Comparison of ENCODE assay signal across 22 cellular contexts in the genomic region with DNA sequence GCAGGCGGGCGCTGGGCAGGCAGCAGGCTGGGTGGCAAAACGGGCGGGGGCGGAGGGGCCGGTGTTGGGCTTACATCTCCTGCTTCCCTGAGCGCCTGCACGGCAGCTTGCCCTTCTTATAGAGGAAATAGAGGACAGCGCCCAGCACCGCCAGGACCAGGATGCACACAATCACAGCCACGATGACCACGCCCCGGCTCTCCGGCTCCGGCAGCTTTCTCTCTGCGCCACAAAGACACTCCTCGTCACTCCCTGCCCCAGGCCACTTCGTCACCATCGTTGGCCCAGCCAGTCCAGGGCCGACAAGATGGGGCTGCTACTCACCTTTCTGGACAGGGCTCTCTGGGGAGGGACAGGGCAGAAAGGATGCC. TPM values are rescaled to one million over a fixed set of nuclear protein-coding genes. Genes with fewer than 3 reads are reported as not detected.
A peak's percentile ranks its signal among the peaks of the same experiment; 100 is the strongest.
DNase-seq lines count a peak whose midpoint lies in the region; ATAC-seq and TF ChIP-seq lines count a peak whose summit lies in the region.
"Had no signal": no experiment of that assay in that cellular context is flagged by ENCODE, and none has a peak within 500 bp of the region (broad histone marks: within the 10 kb centered on the region; RNA-seq: fewer than 3 reads in every experiment).

No MANE protein-coding gene starts in this region.

- H3K36me3 ChIP-seq in H7 (replicated peaks; ENCODE audit: control insufficient read depth, insufficient read depth, low read length): peaks cover 10% of the 10 kb centered on the region
- peaks cover 28% of the 10 kb centered on the region for H3K36me3 ChIP-seq in endodermal cell (ENCODE audit: control insufficient read depth, insufficient read depth, low read length)
- H3K36me3 ChIP-seq in osteoblast (ENCODE audit: insufficient read depth, low read length): peaks cover 12% of the 10 kb centered on the region

- H3K4me3 Mint-ChIP-seq in endodermal cell (no peak overlapping the region), immature natural killer cell (no peak overlapping the region)
- H3K4me3 Mint-ChIP-seq: activated naive CD8-positive, alpha-beta T cell treated with anti-CD3 and anti-CD28 coated beads, Interleukin-2, amount 10 ng/mL, durations not matched to agents 7 days and 5 days had no signal

- H3K27me3 Mint-ChIP-seq in endodermal cell (ENCODE audit: insufficient read depth) (peaks cover 14% of the 10 kb centered on the region), immature natural killer cell (ENCODE audit: low read depth in 3 of 3) (peaks cover 2 to 8% (median 7%) of the 10 kb centered on the region in 3 donors)

- H3K79me2 ChIP-seq in osteoblast (ENCODE audit: insufficient read depth, low read length): no peaks in the 10 kb centered on the region

- ATAC-seq in HG02973 (IDR thresholded peaks at IDR 0.05; ENCODE audit: unreplicated experiment): no peak
- no peak for ATAC-seq in GM19351 (IDR thresholded peaks at IDR 0.05; ENCODE audit: unreplicated experiment)
- ATAC-seq: Right ventricle myocardium inferior had no signal

- no peak overlapping the region for H2AFZ ChIP-seq in osteoblast (ENCODE audit: low read length)

- TF ChIP-seq CTCF in endodermal cell (conservative IDR thresholded peaks at IDR 0.05) (no peak), osteoblast (IDR thresholded peaks at IDR 0.05; ENCODE audit: extremely low read depth, low read depth, low read length) (no peak)

- H3K4me1 Mint-ChIP-seq in endodermal cell: peaks cover 9% of the 10 kb centered on the region
- H3K4me1 Mint-ChIP-seq in immature natural killer cell: peaks cover 0 to 6% of the 10 kb centered on the region in 2 donors

- WGBS in endodermal cell (ENCODE audit: insufficient coverage in 1 of 2, insufficient read length in 1 of 2), 2 experiments: 95 to 100% methylated on average over 10 to 20 of the region's 20 CpGs

- no peak overlapping the region for H3K27ac Mint-ChIP-seq in endodermal cell
- no peak overlapping the region for H3K27ac Mint-ChIP-seq in immature natural killer cell
- H3K27ac Mint-ChIP-seq: activated naive CD8-positive, alpha-beta T cell treated with anti-CD3 and anti-CD28 coated beads, Interleukin-2, amount 10 ng/mL, durations not matched to agents 7 days and 5 days had no signal

- H3K4me1 ChIP-seq in endodermal cell (ENCODE audit: control insufficient read depth, insufficient read depth, low read length) (no peaks in the 10 kb centered on the region), osteoblast (ENCODE audit: insufficient read depth, low read length) (peaks cover 20% of the 10 kb centered on the region)

- H3K27me3 ChIP-seq in H7 (ENCODE audit: control insufficient read depth, insufficient read depth, low read length) (peaks cover 2% of the 10 kb centered on the region), endodermal cell (ENCODE audit: control insufficient read depth, insufficient read depth, low read length, poor library complexity, severe bottlenecking) (peaks cover 6% of the 10 kb centered on the region), osteoblast (ENCODE audit: insufficient read depth, low read length) (no peaks in the 10 kb centered on the region)

- no peak overlapping the region for H3K4me2 ChIP-seq in osteoblast (ENCODE audit: insufficient read depth, low read length)

- no peaks in the 10 kb centered on the region for H3K9me3 ChIP-seq in endodermal cell (ENCODE audit: control insufficient read depth, low read length)
- H3K9me3 ChIP-seq in osteoblast (ENCODE audit: low read depth, low read length): no peaks in the 10 kb centered on the region

- no peaks in the 10 kb centered on the region for H4K20me1 ChIP-seq in osteoblast (ENCODE audit: insufficient read depth, low read length)

- H3K27ac ChIP-seq in endodermal cell (ENCODE audit: low read depth, low read length) (no peak overlapping the region), osteoblast (ENCODE audit: low read depth, low read length) (no peak overlapping the region)
- H3K27ac ChIP-seq: C4-2B had no signal

- DNase-seq in H7 (peak; percentile 43), endodermal cell (peak; percentile 53), osteoblast (ENCODE audit: insufficient read length, low spot score, missing footprints) (peak; percentile 55), immature natural killer cell (no peak)
- DNase-seq: activated CD4-positive, alpha-beta T cell treated with anti-CD3 and anti-CD28 coated beads for 1 hour; activated naive CD8-positive, alpha-beta T cell treated with anti-CD3 and anti-CD28 coated beads, Interleukin-2, amount 10 ng/mL, durations not matched to agents 7 days and 5 days; effector memory CD4-positive, alpha-beta T cell; HCEC 1CT; KG1; NCI-H187; NCI-H345; NCI-H82; occipital lobe; stimulated activated CD8-positive, alpha-beta memory T cell treated with anti-CD3 and anti-CD28 coated beads, Interleukin-4, amount 100 ng/mL, for 48 hours had no signal

- H3K9ac ChIP-seq in endodermal cell (ENCODE audit: extremely low read depth, low read length, poor library complexity, severe bottlenecking): no peak overlapping the region

- H3K9me3 Mint-ChIP-seq in endodermal cell (no peaks in the 10 kb centered on the region), immature natural killer cell (no peaks in the 10 kb centered on the region)
- H3K9me3 Mint-ChIP-seq: activated naive CD8-positive, alpha-beta T cell treated with anti-CD3 and anti-CD28 coated beads, Interleukin-2, amount 10 ng/mL, durations not matched to agents 7 days and 5 days had no signal

- H3K36me3 Mint-ChIP-seq in endodermal cell (ENCODE audit: low read depth) (peaks cover 34% of the 10 kb centered on the region), immature natural killer cell (peaks cover 0 to 8% (median 7%) of the 10 kb centered on the region in 3 donors)

- H3K4me3 ChIP-seq in H7 (ENCODE audit: insufficient read depth, low read depth, low read length) (no peak overlapping the region), endodermal cell (ENCODE audit: low read length) (no peak overlapping the region), osteoblast (ENCODE audit: insufficient read depth, low read length) (no peak overlapping the region)

RNA-seq across cellular contexts. Expression of a gene that starts 6.3 kb away (rescaled TPM):
- total RNA-seq in H7 (2014; rRNA removed; shearing (Covaris generic)): 45.5 and 59.3 TPM in 2 replicates
- total RNA-seq in endodermal cell (10 to 100 TPM; 21.9 to 28.3 TPM), osteoblast (11.2 and 14.1 TPM in 2 replicates)
- 18.9 TPM for polyA plus RNA-seq in endodermal cell (2013, experiment 1 of 2)
- 19.8 TPM for polyA plus RNA-seq in endodermal cell (2013, experiment 2 of 2)
- not detected for polyA plus RNA-seq in immature natural killer cell

RNA-seq across cellular contexts. Expression of a gene that starts 23.7 kb away (rescaled TPM):
- 26.4 and 28.9 TPM in 2 replicates for total RNA-seq in H7 (2014; rRNA removed; shearing (Covaris generic))
- total RNA-seq in endodermal cell: 10 to 100 TPM; 51.8 to 76.3 TPM
- 65.6 TPM for polyA plus RNA-seq in endodermal cell (2013, experiment 1 of 2)
- polyA plus RNA-seq in endodermal cell (2013, experiment 2 of 2): 64.4 TPM
- 4.0 and 5.0 TPM in 2 replicates for total RNA-seq in osteoblast
- 10 to 100 TPM; 21.9 to 42.2 (median 33.5) TPM for polyA plus RNA-seq in immature natural killer cell

RNA-seq across cellular contexts. Expression of a gene that starts 30.0 kb away (rescaled TPM):
- 2.1 TPM in 2 replicates for total RNA-seq in H7 (2014; rRNA removed; shearing (Covaris generic))
- total RNA-seq in endodermal cell: under 1 TPM; 0.62 to 0.66 TPM
- polyA plus RNA-seq in endodermal cell (2013, experiment 1 of 2): 5.5 TPM
- 4.8 TPM for polyA plus RNA-seq in endodermal cell (2013, experiment 2 of 2)
- total RNA-seq in osteoblast: 35.9 and 41.3 TPM in 2 replicates
- not detected for polyA plus RNA-seq in immature natural killer cell
- total RNA-seq: activated naive CD8-positive, alpha-beta T cell treated with anti-CD3 and anti-CD28 coated beads, Interleukin-2, amount 10 ng/mL, durations not matched to agents 7 days and 5 days; OCI-LY7 had no signal

RNA-seq across cellular contexts. Expression of a gene that starts 35.8 kb away (rescaled TPM):
- total RNA-seq in H7 (2014; rRNA removed; shearing (Covaris generic)): not detected in 2 replicates
- not detected for total RNA-seq in endodermal cell
- polyA plus RNA-seq in endodermal cell (2013, experiment 1 of 2): not detected
- polyA plus RNA-seq in endodermal cell (2013, experiment 2 of 2): not detected
- not detected in 2 replicates for total RNA-seq in osteoblast
- not detected for polyA plus RNA-seq in immature natural killer cell
- total RNA-seq: activated naive CD8-positive, alpha-beta T cell treated with anti-CD3 and anti-CD28 coated beads, Interleukin-2, amount 10 ng/mL, durations not matched to agents 7 days and 5 days; occipital lobe; OCI-LY7; renal cortical epithelial cell; Right ventricle myocardium inferior; temporal lobe had no signal
- polyA plus RNA-seq: AG04450 had no signal

Comparison
In these comparisons a context has a peak if more than half of its experiments do, and no peak if none do; other contexts are left out.
1. DNase-seq: peak in H7 (single experiment), endodermal cell (single experiment) and osteoblast (single experiment); none in immature natural killer cell (0 of 3).
2. RNA of a gene that starts 30.0 kb away (total RNA-seq): 35.9 to 41.3 TPM in osteoblast; 2.1 TPM in H7 and 0.62 to 0.66 TPM in endodermal cell; every median in the first group is over 10 times any median in the second.